20 cellular contexts compared by ENCODE assay signal in the genomic region with DNA sequence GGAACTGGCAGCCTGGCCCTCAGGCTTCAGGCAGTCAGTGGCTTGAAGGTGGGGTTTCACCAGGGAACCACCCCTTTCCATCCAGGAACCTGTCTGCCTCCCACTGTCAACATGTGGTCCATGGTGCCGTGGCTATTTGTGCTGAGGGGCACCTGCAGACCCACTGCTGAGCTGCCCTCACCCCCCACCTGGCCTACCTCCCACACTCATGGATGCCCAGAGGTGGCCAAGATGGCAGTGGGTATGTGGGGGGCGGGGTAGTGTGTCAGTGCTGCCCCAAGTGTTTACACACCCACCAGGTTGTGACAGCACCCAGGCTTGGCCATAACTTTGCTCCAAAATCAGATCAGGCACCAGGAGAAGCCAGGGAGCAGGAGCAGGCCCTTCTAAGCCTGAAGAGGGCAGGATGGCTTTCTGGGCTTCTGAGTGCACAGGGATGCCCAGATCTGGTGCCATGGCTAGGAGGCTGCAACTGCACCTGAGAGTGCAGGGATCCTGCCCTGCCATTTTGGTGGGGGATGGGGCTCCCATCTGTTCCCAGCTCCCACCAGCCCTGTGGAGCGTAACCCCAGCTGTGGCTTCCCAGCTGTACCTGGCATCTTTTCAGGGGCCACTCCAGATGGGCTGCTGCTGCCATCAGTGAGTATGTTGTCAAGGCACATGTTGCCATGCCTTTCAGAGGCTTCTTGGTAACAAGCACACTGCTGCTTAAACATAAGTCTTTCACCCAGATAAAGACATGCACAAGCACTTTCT.
"Had no signal": no experiment of that assay in that cellular context is flagged by ENCODE, and none has a peak within 500 bp of the region (broad histone marks: within the 10 kb centered on the region; RNA-seq: fewer than 3 reads in every experiment).

No MANE protein-coding gene starts in this region.

- H3K36me3 ChIP-seq: colonic mucosa, heart left ventricle, lower lobe of right lung, spleen, tibial nerve had no signal

- H3K27ac ChIP-seq: colonic mucosa, heart left ventricle, lower lobe of right lung, psoas muscle, spleen, testis, tibial nerve had no signal

- H3K9me3 ChIP-seq: colonic mucosa, testis had no signal

- ATAC-seq: psoas muscle; sciatic nerve; stimulated activated naive B cell treated with anti-CD40 and anti-IgM and Interleukin-4, amounts not matched to agents 10 μg/mL and 1 μg/mL and 100 μg/mL, for 72 hours had no signal

- H3K4me1 ChIP-seq: colonic mucosa, lower lobe of right lung, psoas muscle, spleen, testis, tibial nerve had no signal

- DNase-seq: cerebellar nuclear complex; colonic mucosa; effector CD4-positive, alpha-beta T cell; endodermal cell; erythroblast; heart left ventricle; hippocampal formation; kidney glomerular epithelial cell; lower lobe of right lung; midbrain; psoas muscle; retina; spleen; stimulated activated CD4-positive, alpha-beta T cell treated with anti-CD3 and anti-CD28 coated beads, Interleukin-2, amount 100 ng/mL, for 24 hours; stimulated activated CD4-positive, alpha-beta T cell treated with anti-CD3 and anti-CD28 coated beads, Interleukin-4, amount 100 ng/mL, for 4 hours; stimulated activated naive B cell treated with anti-CD40 and anti-IgM and Interleukin-4, amounts not matched to agents 10 μg/mL and 1 μg/mL and 100 μg/mL, for 72 hours; stimulated activated naive CD8-positive, alpha-beta T cell treated with anti-CD3 and anti-CD28 coated beads, Interleukin-15, amount 100 ng/mL, for 72 hours; testis had no signal

- H3K4me3 ChIP-seq: colonic mucosa, heart left ventricle, lower lobe of right lung, psoas muscle, spleen, testis, tibial nerve had no signal

- H3K27me3 ChIP-seq: colonic mucosa, heart left ventricle, spleen, testis, tibial nerve had no signal
